In the genomic region with DNA sequence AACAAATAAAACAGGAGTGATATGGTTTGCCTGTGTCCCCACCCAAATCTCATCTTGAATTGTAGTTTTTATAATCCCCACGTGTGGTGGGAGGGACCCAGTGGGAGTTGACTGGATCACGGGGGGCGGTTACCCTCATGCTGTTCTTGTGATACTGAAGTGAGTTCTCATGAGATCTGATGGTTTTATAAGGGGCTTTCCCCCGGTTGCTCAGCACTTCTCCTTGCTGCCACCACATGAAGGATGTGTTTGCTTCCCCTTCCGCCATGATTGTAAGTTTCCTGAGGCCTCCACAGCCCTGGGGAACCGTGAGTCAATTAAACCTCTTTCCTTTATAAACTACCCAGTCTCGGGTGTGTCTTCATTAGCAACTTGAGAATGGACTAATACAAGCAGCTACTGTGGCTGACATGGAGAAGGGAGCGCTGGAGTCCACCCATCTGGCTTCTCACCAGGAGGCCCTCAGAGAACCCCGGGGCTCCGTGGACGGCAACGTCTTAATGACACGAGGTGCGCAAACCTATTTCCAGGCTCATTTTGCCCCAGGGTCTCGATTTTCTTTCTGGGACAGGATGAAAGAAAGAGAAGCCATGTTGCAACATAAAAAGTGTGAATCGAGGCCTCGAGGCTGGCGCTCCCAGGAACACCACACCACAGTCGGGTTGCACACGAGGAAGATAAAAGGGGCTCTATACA, we compare ENCODE assay signal across 1 cellular context.
TF ChIP-seq lines count a peak whose summit lies in the region.

No MANE protein-coding gene starts in this region.

TF ChIP-seq in SK-N-SH treated with all-trans-retinoic acid at 6 μM for 48 hours, 23 proteins besides CTCF, POLR2A, EP300 and RAD21 (continued from another document):
- TF ChIP-seq, protein P1, sequence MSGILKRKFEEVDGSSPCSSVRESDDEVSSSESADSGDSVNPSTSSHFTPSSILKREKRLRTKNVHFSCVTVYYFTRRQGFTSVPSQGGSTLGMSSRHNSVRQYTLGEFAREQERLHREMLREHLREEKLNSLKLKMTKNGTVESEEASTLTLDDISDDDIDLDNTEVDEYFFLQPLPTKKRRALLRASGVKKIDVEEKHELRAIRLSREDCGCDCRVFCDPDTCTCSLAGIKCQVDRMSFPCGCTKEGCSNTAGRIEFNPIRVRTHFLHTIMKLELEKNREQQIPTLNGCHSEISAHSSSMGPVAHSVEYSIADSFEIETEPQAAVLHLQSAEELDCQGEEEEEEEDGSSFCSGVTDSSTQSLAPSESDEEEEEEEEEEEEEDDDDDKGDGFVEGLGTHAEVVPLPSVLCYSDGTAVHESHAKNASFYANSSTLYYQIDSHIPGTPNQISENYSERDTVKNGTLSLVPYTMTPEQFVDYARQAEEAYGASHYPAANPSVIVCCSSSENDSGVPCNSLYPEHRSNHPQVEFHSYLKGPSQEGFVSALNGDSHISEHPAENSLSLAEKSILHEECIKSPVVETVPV (CRISPR knock-in tag; IDR thresholded peaks at IDR 0.05): no peak
- TF ChIP-seq SNAI2 (CRISPR knock-in tag; IDR thresholded peaks at IDR 0.05) (no peak), TOX (CRISPR knock-in tag; IDR thresholded peaks at IDR 0.05; ENCODE audit: borderline replicate concordance) (no peak)
